Comparison of ENCODE assay signal across 27 cellular contexts in the genomic region with DNA sequence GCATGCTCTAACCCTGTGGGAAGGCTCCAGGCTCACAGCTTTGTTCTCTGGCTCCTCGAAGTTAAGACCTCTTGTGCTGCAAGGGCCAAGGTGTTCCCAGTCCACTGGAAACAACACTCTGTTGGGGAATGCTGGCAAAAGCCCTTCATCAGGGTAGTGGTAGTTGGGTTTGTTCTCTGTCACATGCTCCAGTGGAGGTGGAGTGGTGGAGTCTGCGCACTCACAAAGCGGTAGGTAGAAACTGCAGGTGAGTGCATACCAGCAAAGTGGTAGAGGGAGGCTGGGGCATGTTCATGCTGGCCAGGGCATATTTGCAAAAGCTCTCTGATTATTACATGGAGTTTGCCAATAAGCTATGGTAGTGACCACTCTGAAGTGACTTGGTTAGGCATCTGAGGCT.
"Had no signal": no experiment of that assay in that cellular context is flagged by ENCODE, and none has a peak within 500 bp of the region (broad histone marks: within the 10 kb centered on the region; RNA-seq: fewer than 3 reads in every experiment).

No MANE protein-coding gene starts in this region.

- H3K36me3 ChIP-seq: gastroesophageal sphincter, heart left ventricle, ovary, right lobe of liver, stomach, tibial artery, upper lobe of right lung, uterus had no signal

- H3K4me2 ChIP-seq: hepatocyte had no signal

- DNase-seq: dorsolateral prefrontal cortex; effector CD4-positive, alpha-beta T cell; endodermal cell; foreskin fibroblast; heart left ventricle; kidney; midbrain; naive thymus-derived CD4-positive, alpha-beta T cell; occipital lobe; ovary; retina; right lobe of liver; small intestine; stimulated activated CD4-positive, alpha-beta T cell treated with anti-CD3 and anti-CD28 coated beads, Interleukin-15, amount 100 ng/mL, for 24 hours; stimulated activated CD4-positive, alpha-beta T cell treated with anti-CD3 and anti-CD28 coated beads, Interleukin-2, amount 100 ng/mL, for 48 hours; stimulated activated naive CD4-positive, alpha-beta T cell treated with Interleukin-2 at 50 U/mL for 16 hours; stomach; tibial artery; upper lobe of right lung; uterus had no signal

- H3K9me3 Mint-ChIP-seq: endodermal cell, nephron had no signal

- H3K36me3 Mint-ChIP-seq: naive thymus-derived CD4-positive, alpha-beta T cell had no signal

- H2AFZ ChIP-seq: hepatocyte had no signal

- H3K4me3 Mint-ChIP-seq: endodermal cell; naive thymus-derived CD4-positive, alpha-beta T cell; nephron had no signal

- H3K4me3 ChIP-seq: dorsolateral prefrontal cortex, gastroesophageal sphincter, heart left ventricle, hepatocyte, lung, ovary, right lobe of liver, stomach, tibial artery, upper lobe of right lung, uterus had no signal

- H3K4me1 ChIP-seq: gastroesophageal sphincter, heart left ventricle, right lobe of liver, stomach, tibial artery, upper lobe of right lung, uterus had no signal

- H3K9me3 ChIP-seq: gastroesophageal sphincter, heart left ventricle, ovary, right lobe of liver, stomach, tibial artery, upper lobe of right lung, uterus had no signal

- H3K27me3 ChIP-seq: dorsolateral prefrontal cortex, gastroesophageal sphincter, heart left ventricle, hepatocyte, ovary, right lobe of liver, stomach, tibial artery, upper lobe of right lung, uterus had no signal

- H3K4me1 Mint-ChIP-seq: endodermal cell; naive thymus-derived CD4-positive, alpha-beta T cell; nephron had no signal

- H3K27ac Mint-ChIP-seq: endodermal cell; naive thymus-derived CD4-positive, alpha-beta T cell; nephron had no signal

- H3K27ac ChIP-seq: dorsolateral prefrontal cortex, epithelial cell of prostate, gastroesophageal sphincter, heart left ventricle, hepatocyte, ovary, right lobe of liver, stomach, tibial artery, upper lobe of right lung, uterus had no signal

- H3K27me3 Mint-ChIP-seq: naive thymus-derived CD4-positive, alpha-beta T cell had no signal

- ATAC-seq: esophagus mucosa; gastroesophageal sphincter; left lobe of liver; naive thymus-derived CD4-positive, alpha-beta T cell had no signal

- H3K79me2 ChIP-seq: hepatocyte had no signal
